ENCODE assay signal across 9 cellular contexts in the genomic region with DNA sequence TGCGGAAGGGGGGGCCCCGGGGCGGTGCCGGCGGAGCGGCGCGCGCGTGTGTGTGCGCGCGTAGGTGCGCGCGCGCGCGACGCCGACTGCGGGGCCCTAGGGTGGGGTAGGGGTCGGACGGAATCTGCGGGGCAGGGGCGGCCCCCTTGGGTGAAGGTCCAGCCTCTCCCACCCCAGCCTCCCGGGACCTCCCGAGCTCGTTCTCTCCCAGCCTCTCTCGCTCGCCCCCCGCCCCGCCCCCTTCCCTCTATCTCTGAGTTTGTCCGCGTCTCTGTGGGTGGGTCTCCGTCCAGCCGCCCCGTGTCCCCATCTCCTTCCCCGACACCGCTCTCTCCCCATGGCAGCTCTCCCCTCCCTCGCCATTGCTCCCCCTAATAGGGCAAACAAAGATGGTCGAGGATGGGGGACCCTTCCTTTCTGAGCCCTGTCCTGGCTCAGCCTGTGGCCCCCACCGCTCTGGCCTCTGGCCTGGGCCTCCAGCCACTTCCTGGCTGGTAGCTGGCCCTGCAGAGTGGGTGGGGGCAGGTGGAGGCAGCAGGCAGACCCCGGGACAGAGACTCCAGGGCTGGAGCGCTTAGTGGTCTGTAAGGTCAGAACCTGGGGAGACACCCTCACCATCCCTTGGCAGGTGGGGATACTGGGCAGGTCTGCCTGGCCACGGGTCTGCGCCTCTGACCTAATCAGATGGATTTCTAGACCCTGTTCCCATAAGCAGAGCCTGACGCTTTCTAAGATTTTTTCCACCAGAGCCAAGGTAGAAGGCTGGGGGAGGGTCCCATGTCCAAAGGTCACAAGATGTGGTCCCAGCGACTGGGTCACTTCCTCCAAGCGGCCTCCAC. TPM values are rescaled to one million over a fixed set of nuclear protein-coding genes. Genes with fewer than 3 reads are reported as not detected.
DNase-seq lines count a peak whose midpoint lies in the region; ATAC-seq and TF ChIP-seq lines count a peak whose summit lies in the region.
"Had no signal": no experiment of that assay in that cellular context is flagged by ENCODE, and none has a peak within 500 bp of the region (broad histone marks: within the 10 kb centered on the region; RNA-seq: fewer than 3 reads in every experiment).

No MANE protein-coding gene starts in this region.

- H3K27me3 Mint-ChIP-seq in GM23338 (ENCODE audit: insufficient read depth, low read depth, poor library complexity), result peaks cover 19% of the 10 kb centered on the region
- peaks cover 1% of the 10 kb centered on the region for H3K27me3 Mint-ChIP-seq in activated T-helper 2 cell treated with anti-CD3 and anti-CD28 coated beads, Interferon-gamma antibody, Interleukin-2, Interleukin-4, amounts not matched to agents 10 μg/mL and 5 μg/mL and 100 μg/mL, durations not matched to agents 14 hours and 24 hours and 36 hours (ENCODE audit: low read depth)

- H3K9me2 ChIP-seq in GM23338 (ENCODE audit: insufficient read depth), result no peaks in the 10 kb centered on the region

- H3K79me2 ChIP-seq in GM23338 (replicated peaks; ENCODE audit: insufficient read depth), result no peaks in the 10 kb centered on the region

- H3K36me3 ChIP-seq in GM23338 (ENCODE audit: insufficient read depth) (no peaks in the 10 kb centered on the region), gastrocnemius medialis (no peaks in the 10 kb centered on the region)

- H3K36me3 Mint-ChIP-seq in GM23338 (ENCODE audit: low read depth), result no peaks in the 10 kb centered on the region
- H3K36me3 Mint-ChIP-seq in activated T-helper 2 cell treated with anti-CD3 and anti-CD28 coated beads, Interferon-gamma antibody, Interleukin-2, Interleukin-4, amounts not matched to agents 10 μg/mL and 5 μg/mL and 100 μg/mL, durations not matched to agents 14 hours and 24 hours and 36 hours (ENCODE audit: low read depth), result no peaks in the 10 kb centered on the region

- H3F3A ChIP-seq in GM23338 (replicated peaks; ENCODE audit: low read depth), result peaks cover 13% of the 10 kb centered on the region

- no peaks in the 10 kb centered on the region for H4K20me1 ChIP-seq in GM23338 (replicated peaks; ENCODE audit: insufficient read depth)

- peak overlapping the region; percentile 79 for H3K4me2 ChIP-seq in GM23338

- DNase-seq in GM23338 (ENCODE audit: low spot score) (no peak), gastrocnemius medialis (no peak), NCI-H187 treated with DMSO at 0.1 percent for 48 hours (lab: John Stamatoyannopoulos, UW) (no peak)
- no peak for DNase-seq in activated T-helper 2 cell treated with anti-CD3 and anti-CD28 coated beads, Interferon-gamma antibody, Interleukin-2, Interleukin-4, amounts not matched to agents 10 μg/mL and 5 μg/mL and 100 μg/mL, durations not matched to agents 14 hours and 24 hours and 36 hours (ENCODE audit: low spot score)
- DNase-seq: NCI-H1048 had no signal

- H3K27me3 ChIP-seq in GM23338 (ENCODE audit: insufficient read depth) (peaks cover 19% of the 10 kb centered on the region; the same call in 1 of the 2 replicates), gastrocnemius medialis (peaks cover 7 to 11% (median 7%) of the 10 kb centered on the region in 3 donors)

- H3K9me3 Mint-ChIP-seq in GM23338, result no peaks in the 10 kb centered on the region
- H3K9me3 Mint-ChIP-seq in activated T-helper 2 cell treated with anti-CD3 and anti-CD28 coated beads, Interferon-gamma antibody, Interleukin-2, Interleukin-4, amounts not matched to agents 10 μg/mL and 5 μg/mL and 100 μg/mL, durations not matched to agents 14 hours and 24 hours and 36 hours, result no peaks in the 10 kb centered on the region

- intact Hi-C loops in activated T-helper 2 cell treated with anti-CD3 and anti-CD28 coated beads, Interferon-gamma antibody, Interleukin-2, Interleukin-4, amounts not matched to agents 10 μg/mL and 5 μg/mL and 100 μg/mL, durations not matched to agents 14 hours and 24 hours and 36 hours (cut with micrococcal nuclease), result loop anchor here (1.0 to 2.0 kb wide), 2 partner anchors 14 to 170 kb away; partner anchors contain the start of gene RTL6
- intact Hi-C loops in gastrocnemius medialis (cut with DNase I; ENCODE audit: low total_unique reads), result no loop called here

- H3K4me1 Mint-ChIP-seq in GM23338, result peaks cover 5% of the 10 kb centered on the region; the same call in 1 of the 3 replicates
- H3K4me1 Mint-ChIP-seq in activated T-helper 2 cell treated with anti-CD3 and anti-CD28 coated beads, Interferon-gamma antibody, Interleukin-2, Interleukin-4, amounts not matched to agents 10 μg/mL and 5 μg/mL and 100 μg/mL, durations not matched to agents 14 hours and 24 hours and 36 hours (ENCODE audit: low read depth), result peaks cover 48% of the 10 kb centered on the region

- no peaks in the 10 kb centered on the region for H3K9me3 ChIP-seq in gastrocnemius medialis

- peak overlapping the region; percentile 69 for H3K4me3 Mint-ChIP-seq in GM23338
- H3K4me3 Mint-ChIP-seq in activated T-helper 2 cell treated with anti-CD3 and anti-CD28 coated beads, Interferon-gamma antibody, Interleukin-2, Interleukin-4, amounts not matched to agents 10 μg/mL and 5 μg/mL and 100 μg/mL, durations not matched to agents 14 hours and 24 hours and 36 hours (ENCODE audit: low read depth), result peak overlapping the region; percentile 81

- H3K4me3 ChIP-seq in GM23338, result peak overlapping the region; percentile 57
- peak overlapping the region; percentile 22 for H3K4me3 ChIP-seq in iPS-11a (ENCODE audit: low read depth, low read length)
- peak overlapping the region; percentile 17 to 56 (median 39) for H3K4me3 ChIP-seq in gastrocnemius medialis

- in situ Hi-C loops in gastrocnemius medialis (cut with MboI; ENCODE audit: low sequenced_read_pairs in 4 of 4), result no loop called here

- H3K27ac ChIP-seq in GM23338 (ENCODE audit: low read depth) (no peak overlapping the region), gastrocnemius medialis (no peak overlapping the region)

- H3K4me1 ChIP-seq in GM23338 (ENCODE audit: insufficient read depth) (peaks cover 6% of the 10 kb centered on the region; the same call in 1 of the 2 replicates), gastrocnemius medialis (no peaks in the 10 kb centered on the region)

- TF ChIP-seq CTCF in GM23338 (conservative IDR thresholded peaks at IDR 0.05; ENCODE audit: low read depth in 2 of 2) (no peak), gastrocnemius medialis (IDR thresholded peaks at IDR 0.05 in 4 of 5, conservative IDR thresholded peaks at IDR 0.05 in 1 of 5) (no peak)

- no peak; the same call in 2 of the 3 replicates for ATAC-seq in GM23338
- no peak for ATAC-seq in gastrocnemius medialis
- no peak for ATAC-seq in GM18873 (IDR thresholded peaks at IDR 0.05; ENCODE audit: low FRiP score, unreplicated experiment)
- ATAC-seq in HG03565 (IDR thresholded peaks at IDR 0.05; ENCODE audit: unreplicated experiment), result no peak
- no peak for ATAC-seq in HG03135 (IDR thresholded peaks at IDR 0.05; ENCODE audit: unreplicated experiment)

- no peak for TF ChIP-seq POLR2A in gastrocnemius medialis (IDR thresholded peaks at IDR 0.05)

- H2AFZ ChIP-seq in GM23338, result peak overlapping the region; percentile 76; the same call in 1 of the 2 replicates

- no peak overlapping the region for H3K27ac Mint-ChIP-seq in GM23338
- H3K27ac Mint-ChIP-seq in activated T-helper 2 cell treated with anti-CD3 and anti-CD28 coated beads, Interferon-gamma antibody, Interleukin-2, Interleukin-4, amounts not matched to agents 10 μg/mL and 5 μg/mL and 100 μg/mL, durations not matched to agents 14 hours and 24 hours and 36 hours, result peak overlapping the region; percentile 78

TF ChIP-seq in GM23338, 12 proteins besides CTCF, POLR2A, EP300 and RAD21:
- TF ChIP-seq NANOG (IDR thresholded peaks at IDR 0.05; ENCODE audit: borderline replicate concordance), result no peak
- TF ChIP-seq, protein P1, sequence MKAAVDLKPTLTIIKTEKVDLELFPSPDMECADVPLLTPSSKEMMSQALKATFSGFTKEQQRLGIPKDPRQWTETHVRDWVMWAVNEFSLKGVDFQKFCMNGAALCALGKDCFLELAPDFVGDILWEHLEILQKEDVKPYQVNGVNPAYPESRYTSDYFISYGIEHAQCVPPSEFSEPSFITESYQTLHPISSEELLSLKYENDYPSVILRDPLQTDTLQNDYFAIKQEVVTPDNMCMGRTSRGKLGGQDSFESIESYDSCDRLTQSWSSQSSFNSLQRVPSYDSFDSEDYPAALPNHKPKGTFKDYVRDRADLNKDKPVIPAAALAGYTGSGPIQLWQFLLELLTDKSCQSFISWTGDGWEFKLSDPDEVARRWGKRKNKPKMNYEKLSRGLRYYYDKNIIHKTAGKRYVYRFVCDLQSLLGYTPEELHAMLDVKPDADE (IDR thresholded peaks at IDR 0.05), result no peak

RNA-seq across cellular contexts. Expression of gene PRR5, which starts 32.9 kb away (rescaled TPM):
- total RNA-seq in GM23338 (2014; rRNA removed; shearing (Covaris generic)), result 31.4 and 37.7 TPM in 2 replicates
- polyA plus RNA-seq in GM23338 (2016; fragmentation: Nextera tagmentation; extraction: Ambion mirVana), result 15.3 and 17.4 TPM in 2 replicates
- total RNA-seq in activated T-helper 2 cell treated with anti-CD3 and anti-CD28 coated beads, Interferon-gamma antibody, Interleukin-2, Interleukin-4, amounts not matched to agents 10 μg/mL and 5 μg/mL and 100 μg/mL, durations not matched to agents 14 hours and 24 hours and 36 hours, result 19.8 TPM in 2 replicates
- total RNA-seq in gastrocnemius medialis, result 10 to 100 TPM in 1 of 4 donors, 1 to 10 TPM in 2, under 1 TPM in 1; 0.34 to 15.2 (median 1.3) TPM
